ENCODE assay signal across 9 cellular contexts in the genomic region with DNA sequence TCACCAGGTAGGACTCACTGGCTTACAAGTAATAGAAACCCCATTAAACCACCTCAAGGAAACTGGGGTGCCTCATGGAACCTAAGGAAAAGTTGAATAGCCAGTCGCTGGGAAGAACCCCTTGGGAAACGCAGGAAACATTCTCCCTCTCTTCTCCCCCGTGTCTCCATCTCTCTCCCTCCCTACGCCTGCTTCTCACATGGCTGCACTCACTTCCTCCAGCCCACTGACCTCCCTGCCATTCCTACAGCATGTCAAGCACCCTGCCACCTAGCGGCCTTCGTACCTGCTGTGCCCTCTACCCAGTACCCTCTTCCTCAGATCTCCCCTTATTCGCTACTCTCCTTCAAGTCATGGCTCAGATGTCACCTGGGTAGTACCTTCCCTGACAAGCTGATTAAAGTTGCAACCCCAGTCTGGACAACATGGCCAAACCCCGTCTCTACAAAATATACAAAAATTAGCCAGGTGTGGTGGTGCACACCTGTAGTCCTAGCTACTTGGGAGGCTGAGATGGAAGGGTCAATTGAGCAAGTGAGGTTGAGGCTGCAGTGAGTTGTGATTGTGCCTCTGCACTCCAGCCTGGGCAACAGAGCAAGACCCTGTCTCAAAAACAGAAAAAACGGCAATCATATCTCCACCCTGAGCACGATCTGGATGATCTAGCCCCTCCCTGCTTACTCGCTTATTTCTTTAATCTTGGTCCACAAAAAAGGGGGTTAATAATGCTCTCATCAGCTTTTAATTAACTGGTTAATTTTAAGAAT. TPM values are rescaled to one million over a fixed set of nuclear protein-coding genes. Genes with fewer than 3 reads are reported as not detected.
DNase-seq lines count a peak whose midpoint lies in the region.
"Had no signal": no experiment of that assay in that cellular context is flagged by ENCODE, and none has a peak within 500 bp of the region (broad histone marks: within the 10 kb centered on the region; RNA-seq: fewer than 3 reads in every experiment).

No MANE protein-coding gene starts in this region.

- peak; percentile 10 for DNase-seq in Caki2 (ENCODE audit: low read depth)
- DNase-seq in HT-29 (ENCODE audit: low spot score) = peak; percentile 45
- DNase-seq in SHP77 treated with DMSO at 0.1 percent for 48 hours (lab: John Stamatoyannopoulos, UW) = peak; percentile 9
- DNase-seq in kidney glomerular epithelial cell (lab: John Stamatoyannopoulos, UW) = peak; percentile 88
- no peak for DNase-seq in stimulated activated naive CD4-positive, alpha-beta T cell treated with Interleukin-2 at 50 U/mL for 16 hours (lab: John Stamatoyannopoulos, UW)
- no peak for DNase-seq in HuH-7.5 (ENCODE audit: low spot score)
- no peak for DNase-seq in NCI-H446 (lab: John Stamatoyannopoulos, UW)
- DNase-seq in activated CD4-positive, alpha-beta T cell treated with anti-CD3 and anti-CD28 coated beads for 4 hours = no peak
- DNase-seq: NCI-H774 had no signal

- in situ Hi-C loops in Caki2 (cut with HindIII; ENCODE audit: low pct_unique_long_range_greater_than_20kb, low sequenced_read_pairs) = no loop called here

RNA-seq across cellular contexts. Expression of a gene that starts 6.4 kb away (rescaled TPM):
- not detected in 2 replicates for total RNA-seq in Caki2 (2014; rRNA removed; shearing (Covaris generic); ENCODE audit: low replicate concordance)
- total RNA-seq in HT-29 (2014; rRNA removed; shearing (Covaris generic)) = not detected in 2 replicates

Comparison
In these comparisons a context has a peak if more than half of its experiments do, and no peak if none do; other contexts are left out.
1. DNase-seq: peak in Caki2 (single experiment), HT-29 (single experiment), SHP77 treated with DMSO at 0.1 percent for 48 hours (single experiment) and kidney glomerular epithelial cell (single experiment); none in stimulated activated naive CD4-positive, alpha-beta T cell treated with Interleukin-2 at 50 U/mL for 16 hours (single experiment), HuH-7.5 (single experiment), NCI-H446 (0 of 2) and activated CD4-positive, alpha-beta T cell treated with anti-CD3 and anti-CD28 coated beads for 4 hours (0 of 2).